In the genomic region with DNA sequence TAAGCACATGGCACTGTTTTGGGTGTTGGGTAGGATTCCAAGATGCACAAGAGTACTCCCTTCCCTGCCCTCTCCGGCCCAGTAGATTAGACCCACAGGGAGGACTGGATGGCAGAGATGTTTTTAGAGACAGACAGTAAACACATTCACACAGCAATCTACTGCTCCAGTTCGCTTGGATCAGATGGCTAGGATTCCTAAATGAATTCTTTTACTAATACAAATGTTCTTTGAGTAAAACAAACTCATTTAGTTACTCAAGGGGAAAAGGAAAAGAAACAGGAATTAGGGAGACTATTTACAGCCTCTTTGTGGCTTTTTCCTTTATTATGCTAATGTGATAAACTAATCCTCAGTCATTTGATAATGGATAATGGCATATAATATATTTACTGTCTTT, we compare ENCODE assay signal across 1 cellular context.
TF ChIP-seq lines count a peak whose summit lies in the region.

No MANE protein-coding gene starts in this region.

TF ChIP-seq in GM23338, 12 proteins besides CTCF, POLR2A, EP300 and RAD21 (continued from another document):
- TF ChIP-seq, protein P1, sequence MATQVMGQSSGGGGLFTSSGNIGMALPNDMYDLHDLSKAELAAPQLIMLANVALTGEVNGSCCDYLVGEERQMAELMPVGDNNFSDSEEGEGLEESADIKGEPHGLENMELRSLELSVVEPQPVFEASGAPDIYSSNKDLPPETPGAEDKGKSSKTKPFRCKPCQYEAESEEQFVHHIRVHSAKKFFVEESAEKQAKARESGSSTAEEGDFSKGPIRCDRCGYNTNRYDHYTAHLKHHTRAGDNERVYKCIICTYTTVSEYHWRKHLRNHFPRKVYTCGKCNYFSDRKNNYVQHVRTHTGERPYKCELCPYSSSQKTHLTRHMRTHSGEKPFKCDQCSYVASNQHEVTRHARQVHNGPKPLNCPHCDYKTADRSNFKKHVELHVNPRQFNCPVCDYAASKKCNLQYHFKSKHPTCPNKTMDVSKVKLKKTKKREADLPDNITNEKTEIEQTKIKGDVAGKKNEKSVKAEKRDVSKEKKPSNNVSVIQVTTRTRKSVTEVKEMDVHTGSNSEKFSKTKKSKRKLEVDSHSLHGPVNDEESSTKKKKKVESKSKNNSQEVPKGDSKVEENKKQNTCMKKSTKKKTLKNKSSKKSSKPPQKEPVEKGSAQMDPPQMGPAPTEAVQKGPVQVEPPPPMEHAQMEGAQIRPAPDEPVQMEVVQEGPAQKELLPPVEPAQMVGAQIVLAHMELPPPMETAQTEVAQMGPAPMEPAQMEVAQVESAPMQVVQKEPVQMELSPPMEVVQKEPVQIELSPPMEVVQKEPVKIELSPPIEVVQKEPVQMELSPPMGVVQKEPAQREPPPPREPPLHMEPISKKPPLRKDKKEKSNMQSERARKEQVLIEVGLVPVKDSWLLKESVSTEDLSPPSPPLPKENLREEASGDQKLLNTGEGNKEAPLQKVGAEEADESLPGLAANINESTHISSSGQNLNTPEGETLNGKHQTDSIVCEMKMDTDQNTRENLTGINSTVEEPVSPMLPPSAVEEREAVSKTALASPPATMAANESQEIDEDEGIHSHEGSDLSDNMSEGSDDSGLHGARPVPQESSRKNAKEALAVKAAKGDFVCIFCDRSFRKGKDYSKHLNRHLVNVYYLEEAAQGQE (IDR thresholded peaks at IDR 0.05; ENCODE audit: unreplicated experiment): no peak
- no peak for TF ChIP-seq STAT1 (IDR thresholded peaks at IDR 0.05; ENCODE audit: unreplicated experiment)
- no peak for TF ChIP-seq POLR2AphosphoS5 (IDR thresholded peaks at IDR 0.05; ENCODE audit: low read depth)
- no peak for TF ChIP-seq NANOG (IDR thresholded peaks at IDR 0.05; ENCODE audit: borderline replicate concordance)
- TF ChIP-seq, protein P2, sequence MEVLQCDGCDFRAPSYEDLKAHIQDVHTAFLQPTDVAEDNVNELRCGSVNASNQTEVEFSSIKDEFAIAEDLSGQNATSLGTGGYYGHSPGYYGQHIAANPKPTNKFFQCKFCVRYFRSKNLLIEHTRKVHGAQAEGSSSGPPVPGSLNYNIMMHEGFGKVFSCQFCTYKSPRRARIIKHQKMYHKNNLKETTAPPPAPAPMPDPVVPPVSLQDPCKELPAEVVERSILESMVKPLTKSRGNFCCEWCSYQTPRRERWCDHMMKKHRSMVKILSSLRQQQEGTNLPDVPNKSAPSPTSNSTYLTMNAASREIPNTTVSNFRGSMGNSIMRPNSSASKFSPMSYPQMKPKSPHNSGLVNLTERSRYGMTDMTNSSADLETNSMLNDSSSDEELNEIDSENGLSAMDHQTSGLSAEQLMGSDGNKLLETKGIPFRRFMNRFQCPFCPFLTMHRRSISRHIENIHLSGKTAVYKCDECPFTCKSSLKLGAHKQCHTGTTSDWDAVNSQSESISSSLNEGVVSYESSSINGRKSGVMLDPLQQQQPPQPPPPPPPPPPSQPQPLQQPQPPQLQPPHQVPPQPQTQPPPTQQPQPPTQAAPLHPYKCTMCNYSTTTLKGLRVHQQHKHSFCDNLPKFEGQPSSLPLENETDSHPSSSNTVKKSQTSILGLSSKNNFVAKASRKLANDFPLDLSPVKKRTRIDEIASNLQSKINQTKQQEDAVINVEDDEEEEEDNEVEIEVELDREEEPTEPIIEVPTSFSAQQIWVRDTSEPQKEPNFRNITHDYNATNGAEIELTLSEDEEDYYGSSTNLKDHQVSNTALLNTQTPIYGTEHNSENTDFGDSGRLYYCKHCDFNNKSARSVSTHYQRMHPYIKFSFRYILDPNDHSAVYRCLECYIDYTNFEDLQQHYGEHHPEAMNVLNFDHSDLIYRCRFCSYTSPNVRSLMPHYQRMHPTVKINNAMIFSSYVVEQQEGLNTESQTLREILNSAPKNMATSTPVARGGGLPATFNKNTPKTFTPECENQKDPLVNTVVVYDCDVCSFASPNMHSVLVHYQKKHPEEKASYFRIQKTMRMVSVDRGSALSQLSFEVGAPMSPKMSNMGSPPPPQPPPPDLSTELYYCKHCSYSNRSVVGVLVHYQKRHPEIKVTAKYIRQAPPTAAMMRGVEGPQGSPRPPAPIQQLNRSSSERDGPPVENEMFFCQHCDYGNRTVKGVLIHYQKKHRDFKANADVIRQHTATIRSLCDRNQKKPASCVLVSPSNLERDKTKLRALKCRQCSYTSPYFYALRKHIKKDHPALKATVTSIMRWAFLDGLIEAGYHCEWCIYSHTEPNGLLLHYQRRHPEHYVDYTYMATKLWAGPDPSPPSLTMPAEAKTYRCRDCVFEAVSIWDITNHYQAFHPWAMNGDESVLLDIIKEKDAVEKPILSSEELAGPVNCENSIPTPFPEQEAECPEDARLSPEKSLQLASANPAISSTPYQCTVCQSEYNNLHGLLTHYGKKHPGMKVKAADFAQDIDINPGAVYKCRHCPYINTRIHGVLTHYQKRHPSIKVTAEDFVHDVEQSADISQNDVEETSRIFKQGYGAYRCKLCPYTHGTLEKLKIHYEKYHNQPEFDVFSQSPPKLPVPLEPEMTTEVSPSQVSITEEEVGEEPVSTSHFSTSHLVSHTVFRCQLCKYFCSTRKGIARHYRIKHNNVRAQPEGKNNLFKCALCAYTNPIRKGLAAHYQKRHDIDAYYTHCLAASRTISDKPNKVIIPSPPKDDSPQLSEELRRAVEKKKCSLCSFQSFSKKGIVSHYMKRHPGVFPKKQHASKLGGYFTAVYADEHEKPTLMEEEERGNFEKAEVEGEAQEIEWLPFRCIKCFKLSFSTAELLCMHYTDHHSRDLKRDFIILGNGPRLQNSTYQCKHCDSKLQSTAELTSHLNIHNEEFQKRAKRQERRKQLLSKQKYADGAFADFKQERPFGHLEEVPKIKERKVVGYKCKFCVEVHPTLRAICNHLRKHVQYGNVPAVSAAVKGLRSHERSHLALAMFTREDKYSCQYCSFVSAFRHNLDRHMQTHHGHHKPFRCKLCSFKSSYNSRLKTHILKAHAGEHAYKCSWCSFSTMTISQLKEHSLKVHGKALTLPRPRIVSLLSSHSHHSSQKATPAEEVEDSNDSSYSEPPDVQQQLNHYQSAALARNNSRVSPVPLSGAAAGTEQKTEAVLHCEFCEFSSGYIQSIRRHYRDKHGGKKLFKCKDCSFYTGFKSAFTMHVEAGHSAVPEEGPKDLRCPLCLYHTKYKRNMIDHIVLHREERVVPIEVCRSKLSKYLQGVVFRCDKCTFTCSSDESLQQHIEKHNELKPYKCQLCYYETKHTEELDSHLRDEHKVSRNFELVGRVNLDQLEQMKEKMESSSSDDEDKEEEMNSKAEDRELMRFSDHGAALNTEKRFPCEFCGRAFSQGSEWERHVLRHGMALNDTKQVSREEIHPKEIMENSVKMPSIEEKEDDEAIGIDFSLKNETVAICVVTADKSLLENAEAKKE (CRISPR knock-in tag; IDR thresholded peaks at IDR 0.05): no peak
- TF ChIP-seq ZNF114 (CRISPR knock-in tag; IDR thresholded peaks at IDR 0.05): no peak
- no peak for TF ChIP-seq EZH2 (IDR thresholded peaks at IDR 0.05; ENCODE audit: low read depth, unreplicated experiment)
- no peak for TF ChIP-seq ZNF331 (CRISPR knock-in tag; IDR thresholded peaks at IDR 0.05; ENCODE audit: low read depth)
- no peak for TF ChIP-seq EZH2phosphoT487 (IDR thresholded peaks at IDR 0.05; ENCODE audit: unreplicated experiment)
- TF ChIP-seq, protein P3, sequence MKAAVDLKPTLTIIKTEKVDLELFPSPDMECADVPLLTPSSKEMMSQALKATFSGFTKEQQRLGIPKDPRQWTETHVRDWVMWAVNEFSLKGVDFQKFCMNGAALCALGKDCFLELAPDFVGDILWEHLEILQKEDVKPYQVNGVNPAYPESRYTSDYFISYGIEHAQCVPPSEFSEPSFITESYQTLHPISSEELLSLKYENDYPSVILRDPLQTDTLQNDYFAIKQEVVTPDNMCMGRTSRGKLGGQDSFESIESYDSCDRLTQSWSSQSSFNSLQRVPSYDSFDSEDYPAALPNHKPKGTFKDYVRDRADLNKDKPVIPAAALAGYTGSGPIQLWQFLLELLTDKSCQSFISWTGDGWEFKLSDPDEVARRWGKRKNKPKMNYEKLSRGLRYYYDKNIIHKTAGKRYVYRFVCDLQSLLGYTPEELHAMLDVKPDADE (IDR thresholded peaks at IDR 0.05): no peak
